In the genomic region with DNA sequence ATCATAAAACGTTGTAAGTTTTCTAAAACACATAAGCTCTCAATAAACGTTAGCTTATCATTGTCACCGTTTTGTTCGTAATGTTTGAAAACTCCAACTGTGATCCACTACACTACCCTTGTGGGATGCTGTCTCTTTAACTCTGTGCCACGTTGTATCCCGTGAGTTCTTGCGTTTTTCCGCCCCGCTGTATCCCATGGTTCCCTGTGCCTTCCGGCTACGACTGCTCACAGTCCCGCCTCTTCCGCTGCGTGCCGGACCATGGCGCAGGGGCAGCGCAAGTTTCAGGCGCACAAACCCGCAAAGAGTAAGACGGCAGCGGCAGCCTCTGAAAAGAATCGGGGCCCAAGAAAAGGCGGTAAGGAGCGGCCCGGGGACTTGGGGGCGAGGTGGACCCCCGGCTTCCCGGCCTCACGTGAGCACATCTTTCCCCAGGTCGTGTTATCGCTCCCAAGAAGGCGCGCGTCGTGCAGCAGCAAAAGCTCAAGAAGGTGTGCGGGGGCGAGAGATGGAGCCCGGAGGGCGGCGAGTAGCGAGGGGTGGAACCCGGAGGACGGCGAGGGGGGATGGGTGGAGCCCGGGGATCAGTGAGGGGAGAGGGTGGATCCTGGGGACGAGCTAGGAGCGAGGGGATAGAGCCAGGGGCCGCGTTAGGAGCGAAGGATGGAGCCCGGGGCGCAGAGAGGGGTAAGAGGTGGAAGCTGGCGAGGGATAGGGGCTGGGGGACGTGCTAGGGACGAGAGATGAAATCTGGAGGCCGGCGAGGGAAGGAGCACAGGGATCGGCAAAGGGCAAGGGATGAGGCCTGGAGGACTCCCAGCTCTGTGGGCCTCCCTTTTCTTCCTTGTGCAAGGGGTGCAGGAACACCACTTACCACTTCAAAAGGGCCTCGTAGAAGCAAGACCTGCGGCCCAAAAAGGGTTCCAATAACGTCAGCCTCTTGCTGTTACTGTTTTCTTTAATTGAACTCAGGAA, we compare ENCODE assay signal across 8 cellular contexts. TPM values are rescaled to one million over a fixed set of nuclear protein-coding genes. Genes with fewer than 3 reads are reported as not detected.
DNase-seq lines count a peak whose midpoint lies in the region; ATAC-seq and TF ChIP-seq lines count a peak whose summit lies in the region.

A gene (plus strand): TSS at position 240 of the 975 bp plus-strand sequence. CDS start 22 bp downstream, at position 262.

- peak within 1 kb of the TSS; percentile 95 for H3K4me2 ChIP-seq in smooth muscle cell

- H3K79me2 ChIP-seq in smooth muscle cell (ENCODE audit: low read depth): peaks cover 22% of the 10 kb centered on the region

- peaks cover 16% of the 10 kb centered on the region for H3K4me1 Mint-ChIP-seq in WTC11

- CTCF ChIA-PET in AG04450 (lab: Charles Lee): interaction anchor here (0.6 to 2.3 kb wide), 8 partner anchors 10 to 362 kb away, joined by 3 to 7 read pairs (median 4); a partner anchor contains a TSS
- CTCF ChIA-PET in WTC11 (lab: Charles Lee): interaction anchor here (0.5 to 2.0 kb wide), 11 partner anchors 9 to 495 kb away, joined by 3 to 10 read pairs (median 3); a partner anchor contains a TSS

- peak within 1 kb of the TSS; percentile 87 for H3K9ac ChIP-seq in smooth muscle cell (ENCODE audit: low read depth)

- no peak for TF ChIP-seq CTCF in AG04450 (IDR thresholded peaks at IDR 0.05; ENCODE audit: low read depth, low read length)
- no peak for TF ChIP-seq CTCF in WTC11 (IDR thresholded peaks at IDR 0.05)
- no peak for TF ChIP-seq CTCF in cardiac fibroblast (IDR thresholded peaks at IDR 0.05; ENCODE audit: low read depth, low read length)
- no peak for TF ChIP-seq CTCF in smooth muscle cell (IDR thresholded peaks at IDR 0.05; ENCODE audit: borderline replicate concordance, insufficient read depth, poor library complexity, severe bottlenecking)

- H3K27me3 Mint-ChIP-seq in WTC11 (ENCODE audit: low read depth): no peaks in the 10 kb centered on the region

- peak within 1 kb of the TSS; percentile 99 for H3K27ac Mint-ChIP-seq in WTC11

- peak within 1 kb of the TSS; percentile 96 for H3K4me3 ChIP-seq in AG04450 (ENCODE audit: low read depth, low read length)
- H3K4me3 ChIP-seq in cardiac fibroblast (replicated peaks in 1 of 2; ENCODE audit: low read depth in 2 of 2, low read length in 2 of 2): peak within 1 kb of the TSS; percentile 93 to 97
- peak within 1 kb of the TSS; percentile 90 for H3K4me3 ChIP-seq in smooth muscle cell

- H3K27ac ChIP-seq in AG04450 (ENCODE audit: low read depth, low read length) (peak within 1 kb of the TSS; percentile 96), smooth muscle cell (ENCODE audit: low read depth) (peak within 1 kb of the TSS; percentile 88)

- H3K4me3 Mint-ChIP-seq in WTC11: peak within 1 kb of the TSS; percentile 99

- H3K4me1 ChIP-seq in smooth muscle cell (ENCODE audit: low read depth): no peaks in the 10 kb centered on the region

- peaks cover 7% of the 10 kb centered on the region for H3K36me3 ChIP-seq in smooth muscle cell (ENCODE audit: low read depth)

- ATAC-seq in GM18909 (IDR thresholded peaks at IDR 0.05; ENCODE audit: poor library complexity, unreplicated experiment): peak; percentile 90
- ATAC-seq in HG03175 (IDR thresholded peaks at IDR 0.05; ENCODE audit: unreplicated experiment): peak; percentile 93
- peak; percentile 98 for ATAC-seq in WTC11

- peaks cover 3% of the 10 kb centered on the region; the same call in 1 of the 2 replicates for H3K9me3 ChIP-seq in AG04450 (ENCODE audit: control insufficient read depth, insufficient read depth, low read length)
- H3K9me3 ChIP-seq in smooth muscle cell (replicated peaks; ENCODE audit: low read depth): no peaks in the 10 kb centered on the region

- peaks cover 32% of the 10 kb centered on the region for H3K36me3 Mint-ChIP-seq in WTC11

- peaks cover 9% of the 10 kb centered on the region for H3F3A ChIP-seq in smooth muscle cell (ENCODE audit: low read depth)

- no peaks in the 10 kb centered on the region for H4K20me1 ChIP-seq in smooth muscle cell (ENCODE audit: low read depth)

- 2% methylated on average over 51 of the region's 61 CpGs for WGBS in smooth muscle cell (ENCODE audit: low lambda C conversion rate)

- POLR2A ChIA-PET in AG04450 (lab: Yijun Ruan, JAX) (interaction anchor here (0.6 to 2.9 kb wide), 13 partner anchors 10 to 734 kb away, joined by 3 to 29 read pairs (median 4); a partner anchor contains a TSS), WTC11 (lab: Charles Lee) (interaction anchor here (0.6 to 2.0 kb wide), 8 partner anchors 10 to 356 kb away, joined by 3 to 7 read pairs (median 4); a partner anchor contains a TSS)

- H2AFZ ChIP-seq in smooth muscle cell (ENCODE audit: low read depth): peak within 1 kb of the TSS; percentile 84

- peak; percentile 83 for DNase-seq in AG04450 (ENCODE audit: low read depth, low spot score)
- peak; percentile 89 for DNase-seq in NCI-H226
- peak; percentile 86 for DNase-seq in WTC11 (ENCODE audit: low spot score)
- DNase-seq in cardiac fibroblast (ENCODE audit: low read depth in 2 of 2): peak; percentile 93
- peak; percentile 92 for DNase-seq in iPS-NIHi7 (ENCODE audit: extremely low spot score)
- peak; percentile 70 for DNase-seq in smooth muscle cell (lab: John Stamatoyannopoulos, UW; ENCODE audit: unreplicated experiment)

- no peaks in the 10 kb centered on the region for H3K9me3 Mint-ChIP-seq in WTC11

- H3K27me3 ChIP-seq in AG04450 (ENCODE audit: control insufficient read depth, insufficient read depth, low read length) (no peaks in the 10 kb centered on the region), smooth muscle cell (ENCODE audit: low read depth) (no peaks in the 10 kb centered on the region)

TF ChIP-seq in WTC11, 78 proteins besides CTCF, POLR2A, EP300 and RAD21 (continues in another document):
- peak; percentile 83; the same call in 1 of the 2 replicates for TF ChIP-seq ZNF232 (CRISPR knock-in tag; IDR thresholded peaks at IDR 0.05)
- TF ChIP-seq ESRRA (CRISPR knock-in tag; IDR thresholded peaks at IDR 0.05; ENCODE audit: borderline replicate concordance): no peak
- TF ChIP-seq, protein P1, sequence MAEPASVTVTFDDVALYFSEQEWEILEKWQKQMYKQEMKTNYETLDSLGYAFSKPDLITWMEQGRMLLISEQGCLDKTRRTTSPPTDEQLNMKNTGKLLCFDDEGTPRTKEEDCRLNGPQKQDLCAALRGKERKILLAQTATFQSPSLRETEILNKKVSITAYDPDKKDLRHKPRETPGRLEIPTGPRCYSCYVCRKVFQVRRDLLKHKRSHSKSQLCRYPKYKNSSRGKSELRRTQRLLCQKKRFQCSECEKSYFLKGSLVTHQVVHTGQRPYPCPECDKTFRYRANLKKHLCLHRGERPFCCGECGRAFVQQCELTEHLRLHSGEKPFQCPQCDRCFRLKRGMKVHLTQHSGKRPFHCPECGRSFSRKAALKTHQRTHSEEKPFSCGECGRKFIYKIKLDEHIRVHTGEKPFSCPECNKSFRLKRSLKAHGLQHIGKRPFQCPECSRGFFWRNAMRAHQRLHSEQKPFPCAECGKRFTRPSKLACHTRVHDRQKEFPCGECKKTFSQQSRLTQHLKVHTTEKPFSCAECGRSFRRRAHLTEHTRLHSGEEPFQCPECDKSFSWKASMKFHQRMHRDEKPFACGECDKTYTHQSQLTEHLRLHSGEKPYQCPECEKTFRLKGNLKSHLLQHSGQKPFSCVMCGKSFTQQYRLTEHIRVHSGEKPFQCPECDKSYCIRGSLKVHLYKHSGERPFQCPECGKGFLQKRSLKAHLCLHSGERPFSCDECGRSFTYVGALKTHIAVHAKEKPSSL (CRISPR knock-in tag; conservative IDR thresholded peaks at IDR 0.05): no peak
- no peak for TF ChIP-seq SMAD4 (CRISPR knock-in tag; IDR thresholded peaks at IDR 0.05)
- no peak for TF ChIP-seq RORB (CRISPR knock-in tag; IDR thresholded peaks at IDR 0.05)
- TF ChIP-seq, protein P2, sequence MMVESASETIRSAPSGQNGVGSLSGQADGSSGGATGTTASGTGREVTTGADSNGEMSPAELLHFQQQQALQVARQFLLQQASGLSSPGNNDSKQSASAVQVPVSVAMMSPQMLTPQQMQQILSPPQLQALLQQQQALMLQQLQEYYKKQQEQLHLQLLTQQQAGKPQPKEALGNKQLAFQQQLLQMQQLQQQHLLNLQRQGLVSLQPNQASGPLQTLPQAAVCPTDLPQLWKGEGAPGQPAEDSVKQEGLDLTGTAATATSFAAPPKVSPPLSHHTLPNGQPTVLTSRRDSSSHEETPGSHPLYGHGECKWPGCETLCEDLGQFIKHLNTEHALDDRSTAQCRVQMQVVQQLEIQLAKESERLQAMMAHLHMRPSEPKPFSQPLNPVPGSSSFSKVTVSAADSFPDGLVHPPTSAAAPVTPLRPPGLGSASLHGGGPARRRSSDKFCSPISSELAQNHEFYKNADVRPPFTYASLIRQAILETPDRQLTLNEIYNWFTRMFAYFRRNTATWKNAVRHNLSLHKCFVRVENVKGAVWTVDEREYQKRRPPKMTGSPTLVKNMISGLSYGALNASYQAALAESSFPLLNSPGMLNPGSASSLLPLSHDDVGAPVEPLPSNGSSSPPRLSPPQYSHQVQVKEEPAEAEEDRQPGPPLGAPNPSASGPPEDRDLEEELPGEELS (CRISPR knock-in tag; IDR thresholded peaks at IDR 0.05): peak; percentile 76; the same call in 1 of the 2 replicates
- TF ChIP-seq NFYB (CRISPR knock-in tag; conservative IDR thresholded peaks at IDR 0.05; ENCODE audit: low read depth): no peak
- 0 out of 2 replicates have a peak, but pooled peaks have one; percentile 60 for TF ChIP-seq PRRX2 (CRISPR knock-in tag; IDR thresholded peaks at IDR 0.05)
- peak; percentile 79 for TF ChIP-seq ETV6 (CRISPR knock-in tag; IDR thresholded peaks at IDR 0.05)
- TF ChIP-seq, protein P3, sequence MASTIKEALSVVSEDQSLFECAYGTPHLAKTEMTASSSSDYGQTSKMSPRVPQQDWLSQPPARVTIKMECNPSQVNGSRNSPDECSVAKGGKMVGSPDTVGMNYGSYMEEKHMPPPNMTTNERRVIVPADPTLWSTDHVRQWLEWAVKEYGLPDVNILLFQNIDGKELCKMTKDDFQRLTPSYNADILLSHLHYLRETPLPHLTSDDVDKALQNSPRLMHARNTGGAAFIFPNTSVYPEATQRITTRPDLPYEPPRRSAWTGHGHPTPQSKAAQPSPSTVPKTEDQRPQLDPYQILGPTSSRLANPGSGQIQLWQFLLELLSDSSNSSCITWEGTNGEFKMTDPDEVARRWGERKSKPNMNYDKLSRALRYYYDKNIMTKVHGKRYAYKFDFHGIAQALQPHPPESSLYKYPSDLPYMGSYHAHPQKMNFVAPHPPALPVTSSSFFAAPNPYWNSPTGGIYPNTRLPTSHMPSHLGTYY (CRISPR knock-in tag; IDR thresholded peaks at IDR 0.05): 0 out of 2 replicates have a peak, but pooled peaks have one; percentile 46
- TF ChIP-seq ATF1 (CRISPR knock-in tag; IDR thresholded peaks at IDR 0.05): peak; percentile 67; the same call in 1 of the 2 replicates
- TF ChIP-seq FOXJ3 (CRISPR knock-in tag; IDR thresholded peaks at IDR 0.05; ENCODE audit: borderline replicate concordance): no peak

RNA-seq across cellular contexts. Expression of the gene that starts here (rescaled TPM):
- polyA plus RNA-seq in AG04450 (2011; rRNA removed): 145 and 213 TPM in 2 replicates
- polyA minus RNA-seq in AG04450 (2011; rRNA and poly(A)+ RNA removed): 118 and 136 TPM in 2 replicates
- total RNA-seq in WTC11 (2021): 102 to 112 TPM (median 110 TPM) in 3 replicates
- total RNA-seq in smooth muscle cell: 117 and 192 TPM in 2 replicates
- polyA plus RNA-seq in smooth muscle cell: 298 TPM in 2 replicates

Comparison
In these comparisons a context has a peak if more than half of its experiments do, and no peak if none do; other contexts are left out.
1. Peak in every context shown above with its lines: DNase-seq, ATAC-seq, H3K4me3 ChIP-seq and H3K27ac ChIP-seq.